Comparison of ENCODE assay signal across 9 cellular contexts in the genomic region with DNA sequence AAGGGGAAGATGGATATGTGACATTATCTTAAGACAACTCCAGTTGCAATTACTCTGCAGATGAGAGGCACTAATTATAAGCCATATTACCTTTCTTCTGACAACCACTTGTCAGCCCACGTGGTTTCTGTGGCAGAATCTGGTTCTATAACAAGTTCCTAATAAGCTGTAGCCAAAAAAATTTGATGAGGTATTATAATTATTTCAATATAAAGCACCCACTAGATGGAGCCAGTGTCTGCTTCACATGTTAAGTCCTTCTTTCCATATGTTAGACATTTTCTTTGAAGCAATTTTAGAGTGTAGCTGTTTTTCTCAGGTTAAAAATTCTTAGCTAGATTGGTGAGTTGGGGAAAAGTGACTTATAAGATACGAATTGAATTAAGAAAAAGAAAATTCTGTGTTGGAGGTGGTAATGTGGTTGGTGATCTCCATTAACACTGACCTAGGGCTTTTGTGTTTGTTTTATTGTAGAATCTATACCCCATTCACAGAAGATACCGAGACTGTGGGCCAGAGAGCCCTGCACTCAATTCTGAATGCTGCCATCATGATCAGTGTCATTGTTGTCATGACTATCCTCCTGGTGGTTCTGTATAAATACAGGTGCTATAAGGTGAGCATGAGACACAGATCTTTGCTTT. TPM values are rescaled to one million over a fixed set of nuclear protein-coding genes. Genes with fewer than 3 reads are reported as not detected.
DNase-seq lines count a peak whose midpoint lies in the region; ATAC-seq and TF ChIP-seq lines count a peak whose summit lies in the region.
"Had no signal": no experiment of that assay in that cellular context is flagged by ENCODE, and none has a peak within 500 bp of the region (broad histone marks: within the 10 kb centered on the region; RNA-seq: fewer than 3 reads in every experiment).

No MANE protein-coding gene starts in this region.

- POLR2A ChIA-PET in AG04449 (lab: Yijun Ruan, JAX) = no interaction called here

- no peak overlapping the region for H3K27ac Mint-ChIP-seq in chondrocyte (ENCODE audit: unreplicated experiment)

- peak; percentile 68 for TF ChIP-seq RAD21 in neural cell (conservative IDR thresholded peaks at IDR 0.05)

- H3K4me2 ChIP-seq in neural cell (ENCODE audit: low read length) = no peak overlapping the region

- no peaks in the 10 kb centered on the region for H3K9me2 ChIP-seq in neural cell (ENCODE audit: insufficient read depth, low read length)

- H3K4me3 ChIP-seq in AG04449 (ENCODE audit: low read depth, low read length) (no peak overlapping the region), neural cell (ENCODE audit: low read length) (no peak overlapping the region)

- CTCF ChIA-PET in AG04449 (lab: Yijun Ruan, JAX) = interaction anchor here (0.6 to 5.4 kb wide), 33 partner anchors 9 to 307 kb away, joined by 3 to 133 read pairs (median 5); no protein-coding TSS in a partner anchor

- H2AFZ ChIP-seq in neural cell (ENCODE audit: low read depth, low read length) = no peak overlapping the region

- H3K79me2 ChIP-seq in neural cell (replicated peaks; ENCODE audit: insufficient read depth, low read length) = no peaks in the 10 kb centered on the region

- peak; percentile 37 for TF ChIP-seq CTCF in AG04449 (IDR thresholded peaks at IDR 0.05; ENCODE audit: insufficient read depth, low read length, missing control alignments)
- peak; percentile 89 for TF ChIP-seq CTCF in chondrocyte (IDR thresholded peaks at IDR 0.05)
- peak; percentile 72 for TF ChIP-seq CTCF in neural cell (IDR thresholded peaks at IDR 0.05; ENCODE audit: poor library complexity, severe bottlenecking)
- no peak for TF ChIP-seq CTCF in omental fat pad (IDR thresholded peaks at IDR 0.05)

- DNase-seq in AG04449 (ENCODE audit: low read depth, low spot score) = peak; percentile 23
- DNase-seq in G401 (ENCODE audit: low spot score) = peak; percentile 55
- DNase-seq in NCI-H446 treated with DMSO at 0.1 percent for 48 hours (lab: John Stamatoyannopoulos, UW) = peak; percentile 1
- no peak for DNase-seq in chondrocyte (ENCODE audit: low spot score)
- no peak for DNase-seq in omental fat pad (ENCODE audit: low spot score)
- no peak for DNase-seq in 8988T
- DNase-seq in inferior parietal cortex (ENCODE audit: extremely low spot score) = no peak

- no peaks in the 10 kb centered on the region for H3K4me1 Mint-ChIP-seq in chondrocyte (ENCODE audit: low read depth)

- no peaks in the 10 kb centered on the region for H4K20me1 ChIP-seq in neural cell (ENCODE audit: insufficient read depth)

- peaks cover 11% of the 10 kb centered on the region for H3K36me3 ChIP-seq in neural cell (ENCODE audit: insufficient read depth, low read length)

- H3K27me3 ChIP-seq in neural cell (ENCODE audit: insufficient read depth, low read depth, low read length) = no peaks in the 10 kb centered on the region

- no peaks in the 10 kb centered on the region for H3K9me3 Mint-ChIP-seq in chondrocyte (ENCODE audit: low read depth)

- no peak for ATAC-seq in omental fat pad (ENCODE audit: low FRiP score)

- no peak overlapping the region for H3K27ac ChIP-seq in neural cell (ENCODE audit: low read length)
- H3K27ac ChIP-seq: HL-60 had no signal

- H3K9me3 ChIP-seq in neural cell (ENCODE audit: low read length) = no peaks in the 10 kb centered on the region

- H3K27me3 Mint-ChIP-seq in chondrocyte (ENCODE audit: low read depth) = no peaks in the 10 kb centered on the region

- in situ Hi-C loops in G401 (cut with HindIII; ENCODE audit: low sequenced_read_pairs) = no loop called here

- H3K36me3 Mint-ChIP-seq in chondrocyte (ENCODE audit: low read depth) = peaks cover 19% of the 10 kb centered on the region

- H3F3A ChIP-seq in neural cell (ENCODE audit: insufficient read depth, low read length, poor library complexity, severe bottlenecking) = no peaks in the 10 kb centered on the region

- no peak overlapping the region for H3K4me3 Mint-ChIP-seq in chondrocyte (ENCODE audit: unreplicated experiment)

- H3K9ac ChIP-seq in neural cell (ENCODE audit: low read length) = no peak overlapping the region

- TF ChIP-seq EP300 in neural cell (conservative IDR thresholded peaks at IDR 0.05; ENCODE audit: poor library complexity, severe bottlenecking) = no peak

TF ChIP-seq in neural cell, 6 proteins besides CTCF, POLR2A, EP300 and RAD21:
- no peak for TF ChIP-seq TAF1 (IDR thresholded peaks at IDR 0.05; ENCODE audit: low read depth)
- peak; percentile 72 for TF ChIP-seq SMC3 (conservative IDR thresholded peaks at IDR 0.05; ENCODE audit: poor library complexity)

RNA-seq across cellular contexts. Expression of a gene that starts 36.9 kb away (rescaled TPM):
- 23.5 and 38.7 TPM in 2 replicates for total RNA-seq in G401 (2014; rRNA removed; shearing (Covaris generic))
- total RNA-seq in chondrocyte = 51.1 to 58.6 TPM (median 58.5 TPM) in 3 replicates
- polyA plus RNA-seq in neural cell = 39.2 and 40.3 TPM in 2 replicates
- polyA minus RNA-seq in neural cell = 75.9 and 77.4 TPM in 2 replicates
- total RNA-seq in omental fat pad = 10 to 100 TPM; 53.4 to 56.9 (median 55.7) TPM

Comparison
In these comparisons a context has a peak if more than half of its experiments do, and no peak if none do; other contexts are left out.
1. DNase-seq: peak in AG04449 (single experiment), G401 (single experiment) and NCI-H446 treated with DMSO at 0.1 percent for 48 hours (single experiment); none in chondrocyte (single experiment), omental fat pad (single experiment), 8988T (single experiment) and inferior parietal cortex (single experiment).
2. CTCF ChIP-seq: peak in AG04449 (single experiment), chondrocyte (single experiment) and neural cell (single experiment); none in omental fat pad (0 of 3).